Comparison of ENCODE assay signal across 13 cellular contexts in the genomic region with DNA sequence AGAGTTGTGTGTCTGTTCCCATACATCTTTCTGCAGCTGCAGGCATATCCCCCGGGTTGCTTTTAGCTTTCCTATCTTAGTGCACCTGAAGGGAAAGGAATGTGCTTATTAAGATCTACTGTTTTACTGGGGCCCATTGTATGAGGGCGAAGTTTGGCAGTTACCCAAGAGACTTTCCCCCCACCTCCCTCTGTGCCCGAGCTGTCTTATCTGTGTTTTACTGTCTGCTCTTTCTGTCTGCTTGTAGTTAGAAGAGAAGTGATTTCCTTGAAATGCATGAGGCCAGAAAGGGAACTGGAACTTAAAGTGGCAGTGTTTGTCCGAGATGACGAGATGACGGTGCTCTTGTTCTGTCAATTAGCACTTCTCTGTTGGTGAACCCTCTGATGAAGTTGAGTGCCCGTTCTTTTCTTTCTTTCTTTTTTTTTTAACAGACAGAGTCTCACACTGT. TPM values are rescaled to one million over a fixed set of nuclear protein-coding genes. Genes with fewer than 3 reads are reported as not detected.
"Had no signal": no experiment of that assay in that cellular context is flagged by ENCODE, and none has a peak within 500 bp of the region (broad histone marks: within the 10 kb centered on the region; RNA-seq: fewer than 3 reads in every experiment).

No MANE protein-coding gene starts in this region.

RNA-seq across cellular contexts. Expression of a gene that starts 47.6 kb away (rescaled TPM):
- total RNA-seq: activated CD4-positive, alpha-beta memory T cell treated with anti-CD3 and anti-CD28 coated beads for 36 hours; activated naive CD4-positive, alpha-beta T cell treated with anti-CD3 and anti-CD28 coated beads, Interleukin-2, amount 50 U/mL, for 72 hours; activated T-helper 1 cell treated with anti-CD3 and anti-CD28 coated beads, Interleukin-12 subunit alpha, Interleukin-12 subunit beta, Interleukin-2, Interleukin-4 antibody, amounts not matched to agents 30 ng/mL and 10 ng/mL and 1 ng/mL, durations not matched to agents 14 hours and 24 hours and 36 hours; bronchial epithelial cell; endothelial cell of umbilical vein; naive thymus-derived CD4-positive, alpha-beta T cell; right lobe of liver; T-helper 17 cell had no signal
- polyA plus RNA-seq: naive thymus-derived CD4-positive, alpha-beta T cell had no signal

RNA-seq across cellular contexts. Expression of a gene that starts 47.7 kb away (rescaled TPM):
- total RNA-seq: activated CD4-positive, alpha-beta memory T cell treated with anti-CD3 and anti-CD28 coated beads for 36 hours; activated naive CD4-positive, alpha-beta T cell treated with anti-CD3 and anti-CD28 coated beads, Interleukin-2, amount 50 U/mL, for 72 hours; activated T-helper 1 cell treated with anti-CD3 and anti-CD28 coated beads, Interleukin-12 subunit alpha, Interleukin-12 subunit beta, Interleukin-2, Interleukin-4 antibody, amounts not matched to agents 30 ng/mL and 10 ng/mL and 1 ng/mL, durations not matched to agents 14 hours and 24 hours and 36 hours; bronchial epithelial cell; endothelial cell of umbilical vein; naive thymus-derived CD4-positive, alpha-beta T cell; T-helper 17 cell had no signal
- polyA plus RNA-seq: naive thymus-derived CD4-positive, alpha-beta T cell had no signal

RNA-seq across cellular contexts. Expression of a gene that starts 50.0 kb away (rescaled TPM):
- total RNA-seq: activated CD4-positive, alpha-beta memory T cell treated with anti-CD3 and anti-CD28 coated beads for 36 hours; activated T-helper 1 cell treated with anti-CD3 and anti-CD28 coated beads, Interleukin-12 subunit alpha, Interleukin-12 subunit beta, Interleukin-2, Interleukin-4 antibody, amounts not matched to agents 30 ng/mL and 10 ng/mL and 1 ng/mL, durations not matched to agents 14 hours and 24 hours and 36 hours; bronchial epithelial cell; esophagus squamous epithelium; heart right ventricle; mucosa of gallbladder; right lobe of liver; subcutaneous adipose tissue; T-helper 17 cell had no signal
- polyA plus RNA-seq: endothelial cell of umbilical vein; heart right ventricle; liver; naive thymus-derived CD4-positive, alpha-beta T cell had no signal
